In the genomic region with DNA sequence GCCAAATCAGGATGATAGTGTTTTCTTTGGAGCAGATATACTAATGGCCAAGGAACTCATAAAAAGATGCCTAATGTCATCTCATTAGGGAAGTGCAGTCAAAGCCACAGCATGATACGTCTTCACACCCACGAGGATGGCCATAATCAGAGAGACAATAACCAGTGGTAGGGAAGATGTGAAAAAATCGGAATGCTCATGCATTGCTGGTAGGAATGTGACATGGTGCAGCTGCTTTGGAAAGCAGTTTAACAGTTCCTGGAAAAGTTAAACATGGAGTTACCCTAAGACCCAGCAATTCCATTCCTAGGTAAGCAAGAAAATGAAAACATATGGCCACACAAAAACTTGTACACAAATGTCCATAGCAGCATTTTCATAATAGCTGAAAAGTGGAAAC, we compare ENCODE assay signal across 34 cellular contexts. TPM values are rescaled to one million over a fixed set of nuclear protein-coding genes. Genes with fewer than 3 reads are reported as not detected.
"Had no signal": no experiment of that assay in that cellular context is flagged by ENCODE, and none has a peak within 500 bp of the region (broad histone marks: within the 10 kb centered on the region; RNA-seq: fewer than 3 reads in every experiment).

No MANE protein-coding gene starts in this region.

- H3K9me3 ChIP-seq: ascending aorta had no signal

- H3K4me3 Mint-ChIP-seq: activated B cell treated with CpG ODN at 0.5 μM for 24 hours; activated CD4-positive, alpha-beta memory T cell treated with anti-CD3 and anti-CD28 coated beads for 36 hours; activated CD8-positive, alpha-beta memory T cell treated with anti-CD3 and anti-CD28 coated beads, Interleukin-2, amount 10 ng/mL, durations not matched to agents 7 days and 5 days; activated naive CD8-positive, alpha-beta T cell treated with anti-CD3 and anti-CD28 coated beads for 36 hours; activated T-cell treated with anti-CD3 and anti-CD28 coated beads, Interleukin-2, amount 50 U/mL, for 72 hours; activated T-helper 17 cell treated with anti-CD3 and anti-CD28 coated beads, Interleukin-2, amount 50 U/mL, for 72 hours had no signal

- DNase-seq: activated B cell treated with CpG ODN at 0.5 μM for 24 hours; activated CD4-positive, alpha-beta memory T cell treated with anti-CD3 and anti-CD28 coated beads for 36 hours; activated CD4-positive, alpha-beta T cell treated with anti-CD3 and anti-CD28 coated beads for 4 hours; activated CD4-positive, alpha-beta T cell treated with anti-CD3 and anti-CD28 coated beads, Interleukin-2, amount 50 U/mL, for 1 hour; activated CD4-positive, CD25-positive, alpha-beta regulatory T cell treated with anti-CD3 and anti-CD28 coated beads, Interleukin-2, amount 50 U/mL, for 72 hours; activated CD8-positive, alpha-beta memory T cell treated with anti-CD3 and anti-CD28 coated beads for 24 hours; activated CD8-positive, alpha-beta memory T cell treated with anti-CD3 and anti-CD28 coated beads, Interleukin-2, amount 10 ng/mL, durations not matched to agents 7 days and 5 days; activated effector memory CD4-positive, alpha-beta T cell treated with anti-CD3 and anti-CD28 coated beads, Interleukin-2, amount 50 U/mL, for 16 hours; activated naive CD4-positive, alpha-beta T cell; activated naive CD4-positive, alpha-beta T cell treated with anti-CD3 and anti-CD28 coated beads, Interleukin-2, amount 50 U/mL, for 16 hours; activated naive CD8-positive, alpha-beta T cell treated with anti-CD3 and anti-CD28 coated beads for 36 hours; activated T-cell treated with anti-CD3 and anti-CD28 coated beads, Interleukin-2, amount 50 U/mL, for 1 hour; activated T-cell treated with anti-CD3 and anti-CD28 coated beads, Interleukin-2, amount 50 U/mL, for 72 hours; amniotic stem cell; NCI-H1048; NCI-H1105 treated with DMSO at 0.1 percent for 48 hours; NCI-H1436; NCI-H1694; NCI-H1930; NCI-H2081 treated with DMSO at 0.1 percent for 48 hours; NCI-H226; NCI-H446 treated with DMSO at 0.1 percent for 48 hours; NCI-H524 treated with DMSO at 0.1 percent for 48 hours; NK-92 treated with Interleukin-12 subunit alpha and Interleukin-12 subunit beta, amount 100 ng/mL, for 24 hours; PC-3; Right ventricle myocardium superior; SW 1271; T-helper 1 cell; T-helper 2 cell; T-helper 9 cell had no signal

- H3K36me3 ChIP-seq: ascending aorta, cardiac muscle cell had no signal

- H3K4me1 Mint-ChIP-seq: activated B cell treated with CpG ODN at 0.5 μM for 24 hours; activated T-helper 17 cell treated with anti-CD3 and anti-CD28 coated beads, Interleukin-2, amount 50 U/mL, for 72 hours had no signal

- H3K4me3 ChIP-seq: ascending aorta, cardiac muscle cell had no signal

- ATAC-seq: activated CD8-positive, alpha-beta memory T cell treated with anti-CD3 and anti-CD28 coated beads, Interleukin-2, amount 10 ng/mL, durations not matched to agents 7 days and 5 days; activated T-cell treated with anti-CD3 and anti-CD28 coated beads, Interleukin-2, amount 50 U/mL, for 72 hours; activated T-helper 17 cell treated with anti-CD3 and anti-CD28 coated beads, Interleukin-2, amount 50 U/mL, for 72 hours; PC-3 had no signal

- H3K27ac ChIP-seq: ascending aorta, cardiac muscle cell, VCaP had no signal

- H3K9me3 Mint-ChIP-seq: activated B cell treated with CpG ODN at 0.5 μM for 24 hours; activated CD4-positive, alpha-beta memory T cell treated with anti-CD3 and anti-CD28 coated beads for 36 hours; activated naive CD8-positive, alpha-beta T cell treated with anti-CD3 and anti-CD28 coated beads for 36 hours; activated T-cell treated with anti-CD3 and anti-CD28 coated beads, Interleukin-2, amount 50 U/mL, for 72 hours; activated T-helper 17 cell treated with anti-CD3 and anti-CD28 coated beads, Interleukin-2, amount 50 U/mL, for 72 hours had no signal

- H3K27me3 Mint-ChIP-seq: activated naive CD8-positive, alpha-beta T cell treated with anti-CD3 and anti-CD28 coated beads for 36 hours had no signal

- H3K36me3 Mint-ChIP-seq: activated CD4-positive, alpha-beta memory T cell treated with anti-CD3 and anti-CD28 coated beads for 36 hours; activated CD8-positive, alpha-beta memory T cell treated with anti-CD3 and anti-CD28 coated beads, Interleukin-2, amount 10 ng/mL, durations not matched to agents 7 days and 5 days; activated naive CD8-positive, alpha-beta T cell treated with anti-CD3 and anti-CD28 coated beads for 36 hours had no signal

- H3K27ac Mint-ChIP-seq: activated B cell treated with CpG ODN at 0.5 μM for 24 hours; activated CD4-positive, alpha-beta memory T cell treated with anti-CD3 and anti-CD28 coated beads for 36 hours; activated CD8-positive, alpha-beta memory T cell treated with anti-CD3 and anti-CD28 coated beads, Interleukin-2, amount 10 ng/mL, durations not matched to agents 7 days and 5 days; activated naive CD8-positive, alpha-beta T cell treated with anti-CD3 and anti-CD28 coated beads for 36 hours; activated T-cell treated with anti-CD3 and anti-CD28 coated beads, Interleukin-2, amount 50 U/mL, for 72 hours; activated T-helper 17 cell treated with anti-CD3 and anti-CD28 coated beads, Interleukin-2, amount 50 U/mL, for 72 hours had no signal

- H3K27me3 ChIP-seq: ascending aorta, cardiac muscle cell had no signal

- H3K4me1 ChIP-seq: ascending aorta had no signal

RNA-seq across cellular contexts. Expression of gene BCAS1, which starts 29.9 kb away (rescaled TPM):
- total RNA-seq: activated T-cell treated with anti-CD3 and anti-CD28 coated beads, Interleukin-2, amount 50 U/mL, for 72 hours; ascending aorta; cardiac muscle cell; Right ventricle myocardium superior had no signal
- polyA plus RNA-seq: cardiac muscle cell had no signal
